17 cellular contexts compared by ENCODE assay signal in the genomic region with DNA sequence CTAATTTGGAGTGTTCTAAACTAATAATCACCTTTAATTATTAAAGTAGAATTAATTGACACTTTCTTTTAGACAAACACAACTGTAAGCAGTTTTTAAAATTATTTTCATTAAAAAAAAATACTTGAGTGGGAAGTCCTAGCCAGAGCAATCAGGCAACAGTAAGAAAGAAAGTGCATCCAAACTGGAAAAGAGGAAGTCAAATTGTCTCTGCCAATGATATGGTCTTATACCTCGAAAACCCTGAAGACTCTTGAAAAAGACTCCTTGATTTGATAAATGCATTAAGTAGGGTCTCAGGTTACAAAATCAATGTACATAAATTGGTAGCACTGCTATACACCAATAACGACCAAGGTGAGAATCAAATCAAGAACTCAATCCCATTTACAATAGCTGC.
"Had no signal": no experiment of that assay in that cellular context is flagged by ENCODE, and none has a peak within 500 bp of the region (broad histone marks: within the 10 kb centered on the region; RNA-seq: fewer than 3 reads in every experiment).

No MANE protein-coding gene starts in this region.

- DNase-seq: activated CD4-positive, alpha-beta memory T cell treated with anti-CD3 and anti-CD28 coated beads, Interleukin-2, amount 10 ng/mL, durations not matched to agents 7 days and 5 days; activated CD4-positive, alpha-beta T cell treated with anti-CD3 and anti-CD28 coated beads, Interleukin-2, amount 10 ng/mL, durations not matched to agents 24 days and 14 days; activated effector memory CD4-positive, alpha-beta T cell treated with Interleukin-2 at 50 U/mL for 16 hours; activated naive CD4-positive, alpha-beta T cell treated with anti-CD3 and anti-CD28 coated beads for 36 hours; activated naive CD8-positive, alpha-beta T cell treated with anti-CD3 and anti-CD28 coated beads, Interleukin-2, amount 10 ng/mL, durations not matched to agents 7 days and 5 days; activated T-cell treated with anti-CD3 and anti-CD28 coated beads, Interleukin-2, amount 50 U/mL, for 72 hours; amygdala; cerebellar nuclear complex; cortex of kidney; heart right ventricle; left cardiac atrium; ovary; psoas muscle; stimulated activated CD4-positive, alpha-beta T cell treated with anti-CD3 and anti-CD28 coated beads, Interleukin-1b, Interleukin-23, amount 100 ng/mL, for 48 hours; stimulated activated naive CD8-positive, alpha-beta T cell treated with anti-CD3 and anti-CD28 coated beads, Interleukin-15, amount 100 ng/mL, for 72 hours; T-helper 9 cell; tibial artery had no signal
